14 cellular contexts compared by ENCODE assay signal in genomic region chr1:89005286-89006151, GRCh38. TPM values are rescaled to one million over a fixed set of nuclear protein-coding genes. Genes with fewer than 3 reads are reported as not detected.
DNase-seq lines count a peak whose midpoint lies in the region; FAIRE-seq and TF ChIP-seq lines count a peak whose summit lies in the region.
"Had no signal": no experiment of that assay in that cellular context is flagged by ENCODE, and none has a peak within 500 bp of the region (broad histone marks: within the 10 kb centered on the region; RNA-seq: fewer than 3 reads in every experiment).

No MANE protein-coding gene starts in this region.

- no peak overlapping the region for H2BK120ac ChIP-seq in H1 (replicated peaks; ENCODE audit: low read depth, low read length)
- H2BK120ac ChIP-seq in neuronal stem cell (ENCODE audit: low read depth, low read length) = no peak overlapping the region

- H4K8ac ChIP-seq in H1 (ENCODE audit: extremely low read depth, insufficient read depth, low read length) = peak overlapping the region; percentile 41
- H4K8ac ChIP-seq in neuronal stem cell (ENCODE audit: low read depth, low read length) = no peak overlapping the region

- dilution Hi-C loops in mammary epithelial cell (cut with HindIII; ENCODE audit: low sequenced_read_pairs) = no loop called here

- H2BK5ac ChIP-seq in H1 (ENCODE audit: low read depth, low read length) (no peak overlapping the region), neuronal stem cell (ENCODE audit: low read length) (no peak overlapping the region)

- POLR2A ChIA-PET in H1 (lab: Charles Lee; ENCODE audit: partially characterized antibody) = interaction anchor here (0.6 kb wide), 1 partner anchor 96 kb away, joined by 3 read pairs; no protein-coding TSS in a partner anchor

- no peaks in the 10 kb centered on the region for H3K23me2 ChIP-seq in H1 (ENCODE audit: low read depth, low read length)

- H3K14ac ChIP-seq in H1 (ENCODE audit: insufficient read length) = no peak overlapping the region
- no peak overlapping the region for H3K14ac ChIP-seq in neuronal stem cell (ENCODE audit: low read length)

- H3K56ac ChIP-seq in H1 (replicated peaks; ENCODE audit: insufficient read length, low read depth, low read length) = no peak overlapping the region

- H3K36me3 ChIP-seq in breast epithelium (no peaks in the 10 kb centered on the region), mammary epithelial cell (ENCODE audit: insufficient read depth, low read length) (peaks cover 17% of the 10 kb centered on the region), H1 (ENCODE audit: control insufficient read depth in 2 of 4, insufficient read depth in 4 of 4, low read length in 3 of 4) (no peaks in the 10 kb centered on the region), neuronal stem cell (replicated peaks in 1 of 2; ENCODE audit: control insufficient read depth in 2 of 2, insufficient read depth in 2 of 2, low read length in 2 of 2) (no peaks in the 10 kb centered on the region), tibial artery (peaks cover 23 to 33% (median 31%) of the 10 kb centered on the region in 3 donors), BE2C (no peaks in the 10 kb centered on the region)

- H2BK12ac ChIP-seq in H1 (ENCODE audit: low read depth, low read length) = no peak overlapping the region
- H2BK12ac ChIP-seq in neuronal stem cell (ENCODE audit: low read length) = no peak overlapping the region

- H3K9me3 ChIP-seq in breast epithelium (no peaks in the 10 kb centered on the region), mammary epithelial cell (replicated peaks; ENCODE audit: insufficient read depth, low read length) (no peaks in the 10 kb centered on the region), H1 (ENCODE audit: insufficient read depth in 2 of 2, low read depth in 1 of 2, low read length in 1 of 2) (no peaks in the 10 kb centered on the region), neuronal stem cell (replicated peaks in 1 of 2; ENCODE audit: control insufficient read depth in 2 of 2, insufficient read depth in 1 of 2, low read depth in 1 of 2, low read length in 2 of 2) (no peaks in the 10 kb centered on the region), tibial artery (no peaks in the 10 kb centered on the region), BE2C (no peaks in the 10 kb centered on the region)

- no peaks in the 10 kb centered on the region for H3K27me3 ChIP-seq in breast epithelium
- H3K27me3 ChIP-seq in mammary epithelial cell (ENCODE audit: insufficient read depth, low read length) = no peaks in the 10 kb centered on the region
- H3K27me3 ChIP-seq in H1 (replicated peaks in 1 of 4; ENCODE audit: control insufficient read depth in 3 of 4, extremely low read depth in 1 of 4, insufficient read depth in 3 of 4, low read length in 3 of 4) = no peaks in the 10 kb centered on the region
- peaks cover 0 to 4% (median 0%) of the 10 kb centered on the region in 3 experiments for H3K27me3 ChIP-seq in neuronal stem cell (ENCODE audit: control insufficient read depth in 3 of 3, insufficient read depth in 3 of 3, low read depth in 1 of 3, low read length in 3 of 3)
- H3K27me3 ChIP-seq in tibial artery = no peaks in the 10 kb centered on the region
- H3K27me3 ChIP-seq in BE2C = no peaks in the 10 kb centered on the region

- H2BK15ac ChIP-seq in H1 (ENCODE audit: low read length) (no peak overlapping the region), neuronal stem cell (ENCODE audit: low read length) (no peak overlapping the region)

- H3K18ac ChIP-seq in H1 (ENCODE audit: extremely low read depth, low read length) (no peak overlapping the region), neuronal stem cell (ENCODE audit: low read length) (peak overlapping the region; percentile 11)

- H3K79me1 ChIP-seq in H1 (ENCODE audit: low read depth, low read length) (no peaks in the 10 kb centered on the region), neuronal stem cell (ENCODE audit: low read depth, low read length) (no peaks in the 10 kb centered on the region)

- H2BK20ac ChIP-seq in H1 (ENCODE audit: low read length) = no peak overlapping the region

- H3K4me1 ChIP-seq in breast epithelium (peaks cover 0 to 6% of the 10 kb centered on the region in 2 donors), mammary epithelial cell (ENCODE audit: insufficient read depth, low read length) (peaks cover 9% of the 10 kb centered on the region), H1 (replicated peaks in 1 of 4; ENCODE audit: control insufficient read depth in 3 of 4, insufficient read depth in 4 of 4, low read length in 3 of 4) (no peaks in the 10 kb centered on the region), neuronal stem cell (ENCODE audit: control insufficient read depth in 2 of 2, insufficient read depth in 1 of 2, low read depth in 1 of 2, low read length in 2 of 2) (peaks cover 0 to 3% of the 10 kb centered on the region in 2 donors), tibial artery (peaks cover 0 to 10% (median 3%) of the 10 kb centered on the region in 4 donors), BE2C (no peaks in the 10 kb centered on the region)

- no peak overlapping the region for H4K5ac ChIP-seq in H1 (ENCODE audit: insufficient read length, low read depth, low read length)

- DNase-seq in breast epithelium (ENCODE audit: low spot score in 2 of 2) = peak; percentile 56 to 75
- no peak for DNase-seq in mammary epithelial cell
- DNase-seq in H1 (ENCODE audit: low read depth in 1 of 2, low spot score in 2 of 2) = no peak
- no peak for DNase-seq in neuronal stem cell (ENCODE audit: low spot score)
- DNase-seq in tibial artery = peak in 1 of 2 donors; percentile 71
- no peak for DNase-seq in activated T-cell treated with anti-CD3 and anti-CD28 coated beads, Interleukin-2, amount 50 U/mL, for 48 hours
- DNase-seq in central memory CD4-positive, alpha-beta T cell = no peak
- DNase-seq in BE2C = no peak
- DNase-seq: DMS53; NCI-H1105; OCI-M1; stimulated activated CD4-positive, alpha-beta T cell treated with anti-CD3 and anti-CD28 coated beads, Interleukin-4, amount 100 ng/mL, for 4 hours had no signal

- TF ChIP-seq RAD21 in H1 (IDR thresholded peaks at IDR 0.05 in 1 of 2, conservative IDR thresholded peaks at IDR 0.05 in 1 of 2; ENCODE audit: low read depth in 2 of 2, low read length in 2 of 2) = no peak

- no TSS peak for BruUV-seq in mammary epithelial cell (replicated peaks; lab: Mats Ljungman, UMichigan)

- H2AK5ac ChIP-seq in H1 (ENCODE audit: low read depth, low read length) (no peak overlapping the region), neuronal stem cell (ENCODE audit: low read depth, low read length) (no peak overlapping the region)

- no peaks in the 10 kb centered on the region for H4K20me1 ChIP-seq in mammary epithelial cell (ENCODE audit: insufficient read depth, low read length)
- no peaks in the 10 kb centered on the region for H4K20me1 ChIP-seq in H1 (replicated peaks in 1 of 2; ENCODE audit: control insufficient read depth in 1 of 2, insufficient read depth in 2 of 2, low read length in 2 of 2)

- H4K91ac ChIP-seq in H1 (replicated peaks; ENCODE audit: insufficient read length, low read length) (no peak overlapping the region), neuronal stem cell (ENCODE audit: low read depth, low read length, poor library complexity) (no peak overlapping the region)

- intact Hi-C loops in breast epithelium (cut with DNase I; ENCODE audit: low total_unique reads) = no loop called here
- intact Hi-C loops in mammary epithelial cell (cut with micrococcal nuclease) = no loop called here
- intact Hi-C loops in tibial artery (cut with DNase I; ENCODE audit: low total_unique reads) = loop anchor here (10.0 kb wide), 2 partner anchors 349 to 449 kb away; no protein-coding TSS in a partner anchor

- H2AFZ ChIP-seq in mammary epithelial cell (ENCODE audit: low read depth, low read length) = no peak overlapping the region
- H2AFZ ChIP-seq in H1 (ENCODE audit: low read length) = no peak overlapping the region
- H2AFZ ChIP-seq in neuronal stem cell (ENCODE audit: low read length) = no peak overlapping the region

- H3K23ac ChIP-seq in H1 (ENCODE audit: insufficient read length) (no peak overlapping the region), neuronal stem cell (ENCODE audit: low read depth, low read length, poor library complexity) (no peak overlapping the region)

- no peaks in the 10 kb centered on the region for H3K79me2 ChIP-seq in mammary epithelial cell (ENCODE audit: insufficient read depth, low read length)
- no peaks in the 10 kb centered on the region for H3K79me2 ChIP-seq in H1 (ENCODE audit: control insufficient read depth in 1 of 2, insufficient read depth in 2 of 2, low read length in 2 of 2)

- H3K9ac ChIP-seq in mammary epithelial cell (ENCODE audit: insufficient read depth, low read length) (no peak overlapping the region), H1 (replicated peaks in 1 of 4; ENCODE audit: extremely low read depth in 1 of 4, low read depth in 3 of 4, low read length in 3 of 4) (no peak overlapping the region), neuronal stem cell (ENCODE audit: low read depth, low read length, poor library complexity) (no peak overlapping the region)

- no peak for TF ChIP-seq CTCF in breast epithelium (IDR thresholded peaks at IDR 0.05)
- no peak for TF ChIP-seq CTCF in mammary epithelial cell (conservative IDR thresholded peaks at IDR 0.05 in 1 of 2, IDR thresholded peaks at IDR 0.05 in 1 of 2; ENCODE audit: extremely low read depth in 1 of 2, insufficient read depth in 1 of 2, low read depth in 1 of 2, low read length in 2 of 2)
- no peak for TF ChIP-seq CTCF in H1 (IDR thresholded peaks at IDR 0.05; ENCODE audit: control extremely low read depth in 1 of 3, insufficient read depth in 1 of 3, low read depth in 1 of 3, low read length in 3 of 3)
- no peak for TF ChIP-seq CTCF in tibial artery (IDR thresholded peaks at IDR 0.05)
- TF ChIP-seq CTCF in BE2C (IDR thresholded peaks at IDR 0.05; ENCODE audit: low read depth, low read length) = no peak

- in situ Hi-C loops in mammary epithelial cell (cut with MboI; ENCODE audit: low sequenced_read_pairs in 2 of 2) = loop anchor here in 1 of 2 donors (25.0 kb wide), 1 partner anchor 757 kb away; no protein-coding TSS in a partner anchor

- FAIRE-seq in H1 (lab: Jason Lieb, UNC) = no peak
- FAIRE-seq: endometrium had no signal

- TF ChIP-seq POLR2A in breast epithelium (IDR thresholded peaks at IDR 0.05) (no peak), H1 (IDR thresholded peaks at IDR 0.05; ENCODE audit: control extremely low read depth in 1 of 2, low read depth in 2 of 2, low read length in 2 of 2) (no peak)

- TF ChIP-seq EP300 in H1 (IDR thresholded peaks at IDR 0.05; ENCODE audit: borderline replicate concordance in 1 of 2, low read depth in 2 of 2, low read length in 2 of 2) = no peak

- H3K4ac ChIP-seq in H1 (replicated peaks; ENCODE audit: insufficient read length, low read depth, low read length) (no peak overlapping the region), neuronal stem cell (ENCODE audit: low read length) (no peak overlapping the region)

- H3K27ac ChIP-seq in breast epithelium (peak overlapping the region; percentile 88 to 89), mammary epithelial cell (ENCODE audit: insufficient read depth, low read depth, low read length) (no peak overlapping the region), H1 (ENCODE audit: low read depth, low read length) (no peak overlapping the region), neuronal stem cell (replicated peaks; ENCODE audit: low read length) (no peak overlapping the region), tibial artery (peak overlapping the region; percentile 23 to 54)
- H3K27ac ChIP-seq: C4-2B had no signal

- H3K4me3 ChIP-seq in breast epithelium (peak overlapping the region in 1 of 3 donors; percentile 34), mammary epithelial cell (replicated peaks in 1 of 3; ENCODE audit: insufficient read depth in 1 of 3, low read depth in 2 of 3, low read length in 3 of 3) (no peak overlapping the region), H1 (ENCODE audit: extremely low read depth in 1 of 4, insufficient read depth in 2 of 4, low read depth in 3 of 4, low read length in 4 of 4) (no peak overlapping the region), neuronal stem cell (ENCODE audit: low read length in 2 of 2) (no peak overlapping the region), tibial artery (no peak overlapping the region), BE2C (ENCODE audit: low read depth, low read length) (no peak overlapping the region)

- H3K4me2 ChIP-seq in mammary epithelial cell (ENCODE audit: insufficient read depth, low read depth, low read length) = no peak overlapping the region
- no peak overlapping the region for H3K4me2 ChIP-seq in H1 (ENCODE audit: insufficient read depth in 1 of 2, low read depth in 2 of 2, low read length in 2 of 2)
- no peak overlapping the region for H3K4me2 ChIP-seq in neuronal stem cell (ENCODE audit: insufficient read depth, low read length, poor library complexity, severe bottlenecking)

- CTCF ChIA-PET in mammary epithelial cell (lab: Charles Lee; ENCODE audit: low non-redundant PET) (no interaction called here), H1 (lab: Charles Lee; ENCODE audit: partially characterized antibody) (interaction anchor here (0.6 to 2.0 kb wide), 5 partner anchors 8 to 419 kb away, joined by 3 to 6 read pairs (median 3); no protein-coding TSS in a partner anchor)

- 33% methylated on average over 7 of the region's 9 CpGs for WGBS in mammary epithelial cell (ENCODE audit: low coverage, missing lambda C conversion rate)
- 86% methylated on average over 9 of the region's 9 CpGs; no CpG with 5 or more reads in 1 of the 2 experiments for WGBS in H1 (ENCODE audit: extremely low coverage in 1 of 2, insufficient coverage in 1 of 2, insufficient read length in 1 of 2, insufficient replicate concordance in 2 of 2, low coverage in 1 of 2, low lambda C conversion rate in 2 of 2, missing lambda C conversion rate in 1 of 2), 2 experiments
- WGBS in neuronal stem cell (ENCODE audit: extremely low coverage in 2 of 2, insufficient read length in 2 of 2, insufficient replicate concordance in 1 of 2), 2 donors = no CpG with 5 or more reads among the region's 9 CpGs

RNA-seq across cellular contexts. Expression of gene KYAT3, which starts 13.1 kb away (rescaled TPM):
- total RNA-seq in breast epithelium (10 to 100 TPM; 35.1 to 52.5 (median 46.7) TPM), mammary epithelial cell (10 to 100 TPM; 23.8 to 26.5 TPM)
- polyA plus RNA-seq in mammary epithelial cell (25.0 TPM), H1 (2011; rRNA removed) (12.5 and 18.5 TPM in 2 replicates)
- 12.9 TPM for polyA minus RNA-seq in mammary epithelial cell
- 30.6 and 34.9 TPM in 2 replicates for total RNA-seq in H1 (2021; fragmentation: NEBNext Ultra II Directional; extraction: Animal tissue kit (Norgen Biotek cat#: 25700))
- polyA plus RNA-seq in H1 (2011; cell fraction: cytosol; rRNA removed) = 26.0 TPM
- 5.1 TPM for polyA plus RNA-seq in H1 (2011; cell fraction: nucleus; rRNA removed)
- polyA plus RNA-seq in H1 (2012, experiment 1 of 2) = 20.5 to 42.0 TPM (median 26.0 TPM) in 4 replicates
- polyA plus RNA-seq in H1 (2012, experiment 2 of 2) = 4.8 TPM
- 28.6 TPM for polyA plus RNA-seq in H1 (2013, experiment 1 of 2)
- 28.3 TPM for polyA plus RNA-seq in H1 (2013, experiment 2 of 2)
- 15.6 and 20.4 TPM in 2 replicates for polyA minus RNA-seq in H1 (2011; rRNA and poly(A)+ RNA removed)
- 12.8 TPM for polyA minus RNA-seq in H1 (2011; cell fraction: cytosol; rRNA and poly(A)+ RNA removed)
- polyA minus RNA-seq in H1 (2011; cell fraction: nucleus; rRNA and poly(A)+ RNA removed) = 13.4 TPM
- polyA plus RNA-seq in neuronal stem cell (2013, experiment 1 of 2) = 34.7 TPM
- polyA plus RNA-seq in neuronal stem cell (2013, experiment 2 of 2) = 35.7 TPM
- polyA plus RNA-seq in BE2C (2012; ENCODE audit: insufficient read depth, insufficient read length, low read depth) = 12.3 TPM

RNA-seq across cellular contexts. Expression of gene RBMXL1, which starts 13.1 kb away (rescaled TPM):
- 10 to 100 TPM; 18.6 to 21.9 (median 18.7) TPM for total RNA-seq in breast epithelium
- 10 to 100 TPM in 1 of 2 donors, 1 to 10 TPM in 1; 8.2 to 14.6 TPM for total RNA-seq in mammary epithelial cell
- 7.9 TPM for polyA plus RNA-seq in mammary epithelial cell
- 11.0 TPM for polyA minus RNA-seq in mammary epithelial cell
- 30.4 and 31.6 TPM in 2 replicates for total RNA-seq in H1 (2021; fragmentation: NEBNext Ultra II Directional; extraction: Animal tissue kit (Norgen Biotek cat#: 25700))
- polyA plus RNA-seq in H1 (2011; rRNA removed) = 4.7 and 9.1 TPM in 2 replicates
- 7.6 TPM for polyA plus RNA-seq in H1 (2011; cell fraction: cytosol; rRNA removed)
- 8.2 TPM for polyA plus RNA-seq in H1 (2011; cell fraction: nucleus; rRNA removed)
- 10.6 to 17.0 TPM (median 13.1 TPM) in 4 replicates for polyA plus RNA-seq in H1 (2012, experiment 1 of 2)
- polyA plus RNA-seq in H1 (2012, experiment 2 of 2) = 1.7 TPM
- 12.5 TPM for polyA plus RNA-seq in H1 (2013, experiment 1 of 2)
- polyA plus RNA-seq in H1 (2013, experiment 2 of 2) = 11.8 TPM
- polyA minus RNA-seq in H1 (2011; rRNA and poly(A)+ RNA removed) = 14.7 and 19.9 TPM in 2 replicates
- polyA minus RNA-seq in H1 (2011; cell fraction: cytosol; rRNA and poly(A)+ RNA removed) = 6.1 TPM
- polyA minus RNA-seq in H1 (2011; cell fraction: nucleus; rRNA and poly(A)+ RNA removed) = 19.5 TPM
- 6.5 TPM for polyA plus RNA-seq in neuronal stem cell (2013, experiment 1 of 2)
- polyA plus RNA-seq in neuronal stem cell (2013, experiment 2 of 2) = 6.5 TPM
- polyA plus RNA-seq in BE2C (2012; ENCODE audit: insufficient read depth, insufficient read length, low read depth) = 5.7 TPM

RNA-seq across cellular contexts. Expression of gene GBP3, which starts 17.1 kb away (rescaled TPM):
- total RNA-seq in breast epithelium (10 to 100 TPM; 10.1 to 44.9 (median 22.9) TPM), mammary epithelial cell (10 to 100 TPM; 20.2 to 27.2 TPM)
- polyA plus RNA-seq in mammary epithelial cell (11.0 TPM), H1 (2011; rRNA removed) (not detected in 2 replicates)
- 12.8 TPM for polyA minus RNA-seq in mammary epithelial cell
- not detected in 2 replicates for total RNA-seq in H1 (2021; fragmentation: NEBNext Ultra II Directional; extraction: Animal tissue kit (Norgen Biotek cat#: 25700))
- polyA plus RNA-seq in H1 (2011; cell fraction: cytosol; rRNA removed) = not detected
- polyA plus RNA-seq in H1 (2011; cell fraction: nucleus; rRNA removed) = not detected
- polyA plus RNA-seq in H1 (2012, experiment 1 of 2) = not detected in 4 replicates
- polyA plus RNA-seq in H1 (2012, experiment 2 of 2) = not detected
- not detected for polyA plus RNA-seq in H1 (2013, experiment 1 of 2)
- not detected for polyA plus RNA-seq in H1 (2013, experiment 2 of 2)
- polyA minus RNA-seq in H1 (2011; rRNA and poly(A)+ RNA removed) = not detected in 2 replicates
- polyA minus RNA-seq in H1 (2011; cell fraction: cytosol; rRNA and poly(A)+ RNA removed) = not detected
- polyA minus RNA-seq in H1 (2011; cell fraction: nucleus; rRNA and poly(A)+ RNA removed) = not detected
- polyA plus RNA-seq in neuronal stem cell (2013, experiment 1 of 2) = not detected
- not detected for polyA plus RNA-seq in neuronal stem cell (2013, experiment 2 of 2)
- not detected for polyA plus RNA-seq in BE2C (2012; ENCODE audit: insufficient read depth, insufficient read length, low read depth)

RNA-seq across cellular contexts. Expression of gene GBP1, which starts 59.5 kb away (rescaled TPM):
- total RNA-seq in breast epithelium (10 to 100 TPM in 2 of 3 donors, 1 to 10 TPM in 1; 8.0 to 58.0 (median 29.5) TPM), mammary epithelial cell (10 to 100 TPM; 10.9 to 31.5 TPM)
- polyA plus RNA-seq in mammary epithelial cell (5.9 TPM), H1 (2011; rRNA removed) (not detected in 2 replicates)
- polyA minus RNA-seq in mammary epithelial cell = 2.0 TPM
- total RNA-seq in H1 (2021; fragmentation: NEBNext Ultra II Directional; extraction: Animal tissue kit (Norgen Biotek cat#: 25700)) = not detected in 2 replicates
- not detected for polyA plus RNA-seq in H1 (2011; cell fraction: cytosol; rRNA removed)
- polyA plus RNA-seq in H1 (2011; cell fraction: nucleus; rRNA removed) = not detected
- polyA plus RNA-seq in H1 (2012, experiment 1 of 2) = not detected in 4 replicates
- not detected for polyA plus RNA-seq in H1 (2012, experiment 2 of 2)
- not detected for polyA plus RNA-seq in H1 (2013, experiment 1 of 2)
- polyA plus RNA-seq in H1 (2013, experiment 2 of 2) = not detected
- polyA minus RNA-seq in H1 (2011; rRNA and poly(A)+ RNA removed) = not detected in 2 replicates
- not detected for polyA minus RNA-seq in H1 (2011; cell fraction: cytosol; rRNA and poly(A)+ RNA removed)
- polyA minus RNA-seq in H1 (2011; cell fraction: nucleus; rRNA and poly(A)+ RNA removed) = not detected
- not detected for polyA plus RNA-seq in neuronal stem cell (2013, experiment 1 of 2)
- polyA plus RNA-seq in neuronal stem cell (2013, experiment 2 of 2) = not detected
- polyA plus RNA-seq in BE2C (2012; ENCODE audit: insufficient read depth, insufficient read length, low read depth) = 0.22 TPM

Comparison
In these comparisons a context has a peak if more than half of its experiments do, and no peak if none do; other contexts are left out.
1. DNase-seq: peak in breast epithelium (2 of 2); none in mammary epithelial cell (single experiment), H1 (0 of 2), neuronal stem cell (single experiment), activated T-cell treated with anti-CD3 and anti-CD28 coated beads, Interleukin-2, amount 50 U/mL, for 48 hours (0 of 2), central memory CD4-positive, alpha-beta T cell (single experiment) and BE2C (single experiment).
2. H3K27ac ChIP-seq: peak in breast epithelium (2 of 2) and tibial artery (2 of 2); none in mammary epithelial cell (single experiment), H1 (single experiment) and neuronal stem cell (single experiment).
3. RNA of gene GBP3, which starts 17.1 kb away (total RNA-seq): 20.2 to 27.2 TPM in mammary epithelial cell and 10.1 to 44.9 TPM in breast epithelium; not detected in H1; every median in the first group is over 10 times any median in the second.